1 cellular context compared by ENCODE assay signal in genomic region chr11:18321991-18322711, GRCh38.
TF ChIP-seq lines count a peak whose summit lies in the region.

TSS of gene GTF2H1 (plus strand) at chr11:18322567. CDS start at chr11:18333075, 10,508 bp downstream.
TSS of gene HPS5 (minus strand) at chr11:18322140. CDS start at chr11:18317858, 4,282 bp downstream.

TF ChIP-seq in K562, 482 proteins besides CTCF, POLR2A, EP300 and RAD21 (continued from another document and continues in another):
- no peak for TF ChIP-seq ZNF280A (IDR thresholded peaks at IDR 0.05; ENCODE audit: low read depth, partially characterized antibody)
- TF ChIP-seq RAD51 (IDR thresholded peaks at IDR 0.05; ENCODE audit: borderline replicate concordance, low read depth) = peak; percentile 99
- TF ChIP-seq NCOA1 (IDR thresholded peaks at IDR 0.05; ENCODE audit: low read depth) = peak; percentile 79; the same call in 1 of the 2 replicates
- no peak for TF ChIP-seq SNRNP70 (optimal IDR thresholded peaks at IDR 0.05; ENCODE audit: low read depth, low read length)
- TF ChIP-seq ZNF133 (CRISPR knock-in tag; IDR thresholded peaks at IDR 0.05) = no peak
- TF ChIP-seq FOXA3 (CRISPR knock-in tag; conservative IDR thresholded peaks at IDR 0.05 in 1 of 2, IDR thresholded peaks at IDR 0.05 in 1 of 2) = peak in 1 of 2 experiments; percentile 86; a peak in 2 of 4 replicates
- 0 out of 4 replicates have a peak, but pooled peaks of 1 of the 2 experiments have one; percentile 5 for TF ChIP-seq ARNT (IDR thresholded peaks at IDR 0.05)
- TF ChIP-seq CTBP1 (IDR thresholded peaks at IDR 0.05; ENCODE audit: borderline replicate concordance) = peak; percentile 68; the same call in 1 of the 2 replicates
- peak; percentile 54; the same call in 1 of the 2 replicates for TF ChIP-seq SOX6 (IDR thresholded peaks at IDR 0.05)
- TF ChIP-seq EP400 (IDR thresholded peaks at IDR 0.05) = peak; percentile 100
- TF ChIP-seq C11orf30 (IDR thresholded peaks at IDR 0.05; ENCODE audit: low read depth) = peak; percentile 96
- peak; percentile 98 for TF ChIP-seq ELF2 (CRISPR knock-in tag; IDR thresholded peaks at IDR 0.05)
- 0 out of 2 replicates have a peak, but pooled peaks have one; percentile 24 for TF ChIP-seq ZNF584 (CRISPR knock-in tag; IDR thresholded peaks at IDR 0.05; ENCODE audit: low read depth)
- TF ChIP-seq NONO (IDR thresholded peaks at IDR 0.05; ENCODE audit: low read depth in 2 of 2, low read length in 1 of 2) = no peak; a peak in 1 of 4 replicates
- peak; percentile 55; the same call in 1 of the 2 replicates for TF ChIP-seq CEBPG (CRISPR knock-in tag; IDR thresholded peaks at IDR 0.05)
- no peak for TF ChIP-seq CEBPG (tag; conservative IDR thresholded peaks at IDR 0.05 in 1 of 2, IDR thresholded peaks at IDR 0.05 in 1 of 2)
- TF ChIP-seq POLR2AphosphoS5 (IDR thresholded peaks at IDR 0.05; ENCODE audit: control insufficient read depth, insufficient read depth, low read depth, low read length) = peak; percentile 97
- TF ChIP-seq E2F8 (IDR thresholded peaks at IDR 0.05; ENCODE audit: low read depth, partially characterized antibody) = peak; percentile 97
- peak; percentile 88 for TF ChIP-seq SIN3B (IDR thresholded peaks at IDR 0.05; ENCODE audit: low read depth)
- TF ChIP-seq MTA3 (IDR thresholded peaks at IDR 0.05; ENCODE audit: borderline replicate concordance) = peak; percentile 92; the same call in 1 of the 2 replicates
- TF ChIP-seq ZNF324 (CRISPR knock-in tag; IDR thresholded peaks at IDR 0.05) = no peak
- peak in 1 of 2 experiments; percentile 81; a peak in 2 of 4 replicates for TF ChIP-seq ZNF318 (IDR thresholded peaks at IDR 0.05; ENCODE audit: borderline replicate concordance in 1 of 2, low read depth in 1 of 2)
- TF ChIP-seq FOXK2 (conservative IDR thresholded peaks at IDR 0.05 in 1 of 2, IDR thresholded peaks at IDR 0.05 in 1 of 2; ENCODE audit: low read depth in 2 of 2) = peak; percentile 98
- TF ChIP-seq GTF2F1 (IDR thresholded peaks at IDR 0.05; ENCODE audit: low read depth, low read length) = peak; percentile 70
- peak; percentile 58; the same call in 1 of the 2 replicates for TF ChIP-seq CHD2 (IDR thresholded peaks at IDR 0.05; ENCODE audit: low read depth, low read length)
- TF ChIP-seq DEAF1 (CRISPR knock-in tag; IDR thresholded peaks at IDR 0.05) = no peak
- no peak for TF ChIP-seq IRF1 (CRISPR knock-in tag; IDR thresholded peaks at IDR 0.05; ENCODE audit: borderline replicate concordance)
- no peak for TF ChIP-seq ZFP1 (CRISPR knock-in tag; IDR thresholded peaks at IDR 0.05)
- TF ChIP-seq SUPT5H (IDR thresholded peaks at IDR 0.05) = peak; percentile 94
- TF ChIP-seq PHTF2 (CRISPR knock-in tag; IDR thresholded peaks at IDR 0.05) = peak; percentile 75; the same call in 1 of the 2 replicates
- TF ChIP-seq TRIM24 (IDR thresholded peaks at IDR 0.05) = peak; percentile 40 to 77; a peak in 1 of 4 replicates
- peak; percentile 77 for TF ChIP-seq E2F5 (CRISPR knock-in tag; IDR thresholded peaks at IDR 0.05)
- peak; percentile 60; the same call in 1 of the 2 replicates for TF ChIP-seq NFE2 (IDR thresholded peaks at IDR 0.05; ENCODE audit: low read depth)
- TF ChIP-seq FOXP1 (CRISPR knock-in tag; IDR thresholded peaks at IDR 0.05) = peak; percentile 98
- peak; percentile 46 for TF ChIP-seq PKNOX1 (IDR thresholded peaks at IDR 0.05)
- TF ChIP-seq SAFB (IDR thresholded peaks at IDR 0.05; ENCODE audit: borderline replicate concordance, low read depth, low read length) = no peak
- TF ChIP-seq POLR2H (tag; IDR thresholded peaks at IDR 0.05; ENCODE audit: low read depth) = peak; percentile 92
- peak; percentile 46 for TF ChIP-seq MXD1 (CRISPR knock-in tag; IDR thresholded peaks at IDR 0.05; ENCODE audit: borderline replicate concordance, poor library complexity, severe bottlenecking)
- TF ChIP-seq PTTG1 (tag; IDR thresholded peaks at IDR 0.05; ENCODE audit: low read depth) = no peak
- TF ChIP-seq TAF15 (IDR thresholded peaks at IDR 0.05; ENCODE audit: low read depth, low read length) = 0 out of 2 replicates have a peak, but pooled peaks have one; percentile 37
- TF ChIP-seq HDAC8 (tag; IDR thresholded peaks at IDR 0.05) = peak; percentile 77
- peak; percentile 85; the same call in 1 of the 2 replicates for TF ChIP-seq CHCHD3 (CRISPR knock-in tag; IDR thresholded peaks at IDR 0.05)
- TF ChIP-seq FOXO4 (CRISPR knock-in tag; IDR thresholded peaks at IDR 0.05) = 0 out of 2 replicates have a peak, but pooled peaks have one; percentile 50
- no peak for TF ChIP-seq FUS (optimal IDR thresholded peaks at IDR 0.05; ENCODE audit: low read depth, low read length)
